Comparison of ENCODE assay signal across 29 cellular contexts in genomic region chr7:19482628-19483027, GRCh38.
"Had no signal": no experiment of that assay in that cellular context is flagged by ENCODE, and none has a peak within 500 bp of the region (broad histone marks: within the 10 kb centered on the region; RNA-seq: fewer than 3 reads in every experiment).

No MANE protein-coding gene starts in this region.

- H3K4me3 ChIP-seq: MG63, SJCRH30, SK-N-MC had no signal

- H3K27me3 Mint-ChIP-seq: activated CD4-positive, alpha-beta T cell treated with anti-CD3 and anti-CD28 coated beads, Interleukin-2, amount 10 ng/mL, durations not matched to agents 24 days and 14 days; activated CD8-positive, alpha-beta T cell treated with anti-CD3 and anti-CD28 coated beads for 36 hours; activated naive CD8-positive, alpha-beta T cell treated with anti-CD3 and anti-CD28 coated beads for 36 hours; activated T-helper 17 cell treated with anti-CD3 and anti-CD28 coated beads, Interleukin-2, amount 50 U/mL, for 72 hours; central memory CD8-positive, alpha-beta T cell had no signal

- H3K27ac ChIP-seq: brain microvascular endothelial cell, SJCRH30, SK-N-MC, WERI-Rb-1 had no signal

- ATAC-seq: activated CD8-positive, alpha-beta T cell treated with anti-CD3 and anti-CD28 coated beads for 36 hours; activated T-cell treated with anti-CD3 and anti-CD28 coated beads, Interleukin-2, amount 50 U/mL, for 72 hours; activated T-helper 17 cell treated with anti-CD3 and anti-CD28 coated beads, Interleukin-2, amount 50 U/mL, for 72 hours; Panc1 had no signal

- H3K36me3 Mint-ChIP-seq: activated naive CD8-positive, alpha-beta T cell treated with anti-CD3 and anti-CD28 coated beads for 36 hours had no signal

- H3K36me3 ChIP-seq: brain microvascular endothelial cell, MG63, SJCRH30, WERI-Rb-1 had no signal

- H3K4me1 Mint-ChIP-seq: activated CD4-positive, alpha-beta T cell treated with anti-CD3 and anti-CD28 coated beads, Interleukin-2, amount 10 ng/mL, durations not matched to agents 24 days and 14 days; activated naive CD8-positive, alpha-beta T cell treated with anti-CD3 and anti-CD28 coated beads for 36 hours; activated T-helper 17 cell treated with anti-CD3 and anti-CD28 coated beads, Interleukin-2, amount 50 U/mL, for 72 hours; central memory CD8-positive, alpha-beta T cell had no signal

- H3K4me1 ChIP-seq: SJCRH30 had no signal

- H3K4me3 Mint-ChIP-seq: activated CD4-positive, alpha-beta T cell treated with anti-CD3 and anti-CD28 coated beads, Interleukin-2, amount 10 ng/mL, durations not matched to agents 24 days and 14 days; activated CD8-positive, alpha-beta T cell treated with anti-CD3 and anti-CD28 coated beads for 36 hours; activated naive CD8-positive, alpha-beta T cell treated with anti-CD3 and anti-CD28 coated beads for 36 hours; activated T-cell treated with anti-CD3 and anti-CD28 coated beads, Interleukin-2, amount 50 U/mL, for 72 hours; activated T-helper 17 cell treated with anti-CD3 and anti-CD28 coated beads, Interleukin-2, amount 50 U/mL, for 72 hours; central memory CD8-positive, alpha-beta T cell had no signal

- DNase-seq: activated CD4-positive, alpha-beta T cell treated with anti-CD3 and anti-CD28 coated beads, Interleukin-2, amount 10 ng/mL, durations not matched to agents 24 days and 14 days; activated CD4-positive, alpha-beta T cell treated with anti-CD3 and anti-CD28 coated beads, Interleukin-2, amount 50 U/mL, for 4 hours; activated CD8-positive, alpha-beta T cell treated with anti-CD3 and anti-CD28 coated beads for 36 hours; activated effector memory CD4-positive, alpha-beta T cell treated with anti-CD3 and anti-CD28 coated beads, Interleukin-2, amount 50 U/mL, for 16 hours; activated naive CD4-positive, alpha-beta T cell; activated naive CD4-positive, alpha-beta T cell treated with anti-CD3 and anti-CD28 coated beads, Interleukin-2, amount 50 U/mL, for 16 hours; activated naive CD8-positive, alpha-beta T cell treated with anti-CD3 and anti-CD28 coated beads for 36 hours; activated T-cell treated with anti-CD3 and anti-CD28 coated beads, Interleukin-2, amount 50 U/mL, for 1 hour; activated T-cell treated with anti-CD3 and anti-CD28 coated beads, Interleukin-2, amount 50 U/mL, for 72 hours; amniotic stem cell; aorta; brain microvascular endothelial cell; Kasumi-1; MG63; NCI-H1048; NCI-H1105 treated with DMSO at 0.1 percent for 48 hours; NCI-H1436; NCI-H1694; NCI-H1930; NCI-H2081 treated with DMSO at 0.1 percent for 48 hours; NCI-H226; NCI-H446 treated with DMSO at 0.1 percent for 48 hours; SJCRH30; T1000; WERI-Rb-1 had no signal

- H3K27ac Mint-ChIP-seq: activated CD4-positive, alpha-beta T cell treated with anti-CD3 and anti-CD28 coated beads, Interleukin-2, amount 10 ng/mL, durations not matched to agents 24 days and 14 days; activated CD8-positive, alpha-beta T cell treated with anti-CD3 and anti-CD28 coated beads for 36 hours; activated naive CD8-positive, alpha-beta T cell treated with anti-CD3 and anti-CD28 coated beads for 36 hours; activated T-cell treated with anti-CD3 and anti-CD28 coated beads, Interleukin-2, amount 50 U/mL, for 72 hours; activated T-helper 17 cell treated with anti-CD3 and anti-CD28 coated beads, Interleukin-2, amount 50 U/mL, for 72 hours had no signal

- H3K9me3 ChIP-seq: MG63, SJCRH30 had no signal

- H3K27me3 ChIP-seq: brain microvascular endothelial cell, MG63, SJCRH30 had no signal
